ENCODE assay signal across 12 cellular contexts in genomic region chrX:37454537-37455285, GRCh38.
DNase-seq lines count a peak whose midpoint lies in the region; ATAC-seq and TF ChIP-seq lines count a peak whose summit lies in the region.
"Had no signal": no experiment of that assay in that cellular context is flagged by ENCODE, and none has a peak within 500 bp of the region (broad histone marks: within the 10 kb centered on the region; RNA-seq: fewer than 3 reads in every experiment).

No MANE protein-coding gene starts in this region.

- no peak overlapping the region for H3K27ac ChIP-seq in coronary artery
- H3K27ac ChIP-seq: C4-2B, SJSA1 had no signal

- H3K27me3 ChIP-seq in MG63 = no peaks in the 10 kb centered on the region
- H3K27me3 ChIP-seq: SJSA1 had no signal

- DNase-seq in Daoy (ENCODE audit: low read depth) = peak; percentile 62
- DNase-seq in MG63 = peak; percentile 40
- DNase-seq in choroid plexus epithelial cell (ENCODE audit: low read depth) = peak; percentile 53
- DNase-seq in kidney tubule cell (ENCODE audit: low spot score) = peak; percentile 92
- DNase-seq in Right ventricle myocardium inferior (ENCODE audit: missing footprints) = no peak
- no peak for DNase-seq in C1 segment of cervical spinal cord (lab: John Stamatoyannopoulos, UW)
- no peak for DNase-seq in coronary artery (ENCODE audit: low spot score)
- DNase-seq: activated CD4-positive, alpha-beta T cell treated with anti-CD3 and anti-CD28 coated beads for 48 hours; activated gamma-delta T cell treated with Interleukin-2 at 50 U/mL for 16 hours had no signal

- TF ChIP-seq CTCF in choroid plexus epithelial cell (conservative IDR thresholded peaks at IDR 0.05; ENCODE audit: low read depth, low read length) (no peak), coronary artery (IDR thresholded peaks at IDR 0.05) (no peak)

- no peak for ATAC-seq in Right ventricle myocardium inferior
- ATAC-seq in GM21515 (IDR thresholded peaks at IDR 0.05; ENCODE audit: unreplicated experiment) = no peak

- H3K4me3 ChIP-seq in MG63 = no peak overlapping the region
- H3K4me3 ChIP-seq in choroid plexus epithelial cell (ENCODE audit: low read depth, low read length) = no peak overlapping the region
- H3K4me3 ChIP-seq in coronary artery = no peak overlapping the region
- H3K4me3 ChIP-seq: SJSA1 had no signal

- no peaks in the 10 kb centered on the region for H3K36me3 ChIP-seq in MG63
- H3K36me3 ChIP-seq: SJSA1 had no signal

- no peaks in the 10 kb centered on the region for H3K9me3 ChIP-seq in MG63
- H3K9me3 ChIP-seq: SJSA1 had no signal

- intact Hi-C loops in Right ventricle myocardium inferior (cut with DNase I) = no loop called here

Comparison
In these comparisons a context has a peak if more than half of its experiments do, and no peak if none do; other contexts are left out.
1. DNase-seq: peak in Daoy (single experiment), MG63 (single experiment), choroid plexus epithelial cell (single experiment) and kidney tubule cell (single experiment); none in Right ventricle myocardium inferior (single experiment), C1 segment of cervical spinal cord (0 of 14) and coronary artery (single experiment).